Comparison of ENCODE assay signal across 4 cellular contexts in genomic region chr2:131389657-131390056, GRCh38. TPM values are rescaled to one million over a fixed set of nuclear protein-coding genes. Genes with fewer than 3 reads are reported as not detected.
"Had no signal": no experiment of that assay in that cellular context is flagged by ENCODE, and none has a peak within 500 bp of the region (broad histone marks: within the 10 kb centered on the region; RNA-seq: fewer than 3 reads in every experiment).

No MANE protein-coding gene starts in this region.

- H3K4me3 ChIP-seq: GM12878 had no signal

- ATAC-seq: GM12878 had no signal

- DNase-seq: GDM1, GF-D8 had no signal

RNA-seq across cellular contexts. Expression of gene RAB6D, which starts 25.7 kb away (rescaled TPM):
- total RNA-seq: G401, GM12878 had no signal
